In genomic region chr6:50264995-50265571, GRCh38 we compare ENCODE assay signal across 9 cellular contexts.
DNase-seq lines count a peak whose midpoint lies in the region; ATAC-seq and TF ChIP-seq lines count a peak whose summit lies in the region.
"Had no signal": no experiment of that assay in that cellular context is flagged by ENCODE, and none has a peak within 500 bp of the region (broad histone marks: within the 10 kb centered on the region; RNA-seq: fewer than 3 reads in every experiment).

No MANE protein-coding gene starts in this region.

- WGBS in adrenal gland, 4 donors = 25 to 38% (median 31%) methylated on average over 2 of the region's 2 CpGs

- TF ChIP-seq POLR2A in adrenal gland (IDR thresholded peaks at IDR 0.05) = no peak

- ATAC-seq in GM21786 (IDR thresholded peaks at IDR 0.05; ENCODE audit: unreplicated experiment) = no peak
- ATAC-seq: natural killer cell had no signal

- H3K27ac ChIP-seq in adrenal gland = no peak overlapping the region

- no peaks in the 10 kb centered on the region for H3K9me3 ChIP-seq in adrenal gland (replicated peaks in 1 of 3)

- no peaks in the 10 kb centered on the region for H3K36me3 ChIP-seq in adrenal gland (replicated peaks in 1 of 2)

- H3K36me3 Mint-ChIP-seq in nephron progenitor cell (ENCODE audit: low read depth) = no peaks in the 10 kb centered on the region
- H3K36me3 Mint-ChIP-seq in HFFc6 (ENCODE audit: low read depth) = no peaks in the 10 kb centered on the region

- H3K27ac Mint-ChIP-seq in nephron progenitor cell (no peak overlapping the region), HFFc6 (no peak overlapping the region)
- H3K27ac Mint-ChIP-seq: natural killer cell had no signal

- peak; percentile 0 for DNase-seq in ELR (ENCODE audit: low read depth)
- peak; percentile 5 for DNase-seq in KBM-7
- DNase-seq in adrenal gland = peak in 6 of 7 donors; percentile 20 to 61 (median 31)
- no peak for DNase-seq in nephron progenitor cell
- no peak for DNase-seq in activated CD4-positive, alpha-beta T cell treated with anti-CD3 and anti-CD28 coated beads for 48 hours
- DNase-seq in HFFc6 = no peak
- no peak for DNase-seq in NCI-H226
- DNase-seq: natural killer cell had no signal

- no peaks in the 10 kb centered on the region for H3K4me1 ChIP-seq in adrenal gland (replicated peaks in 1 of 2)

- no peaks in the 10 kb centered on the region for H3K9me3 Mint-ChIP-seq in nephron progenitor cell
- H3K9me3 Mint-ChIP-seq in HFFc6 = peaks cover 63% of the 10 kb centered on the region

- no peak overlapping the region for H3K4me3 Mint-ChIP-seq in nephron progenitor cell
- H3K4me3 Mint-ChIP-seq in HFFc6 = no peak overlapping the region
- H3K4me3 Mint-ChIP-seq: natural killer cell had no signal

- intact Hi-C loops in adrenal gland (cut with DNase I) = loop anchor here in 1 of 2 donors (10.0 kb wide), 1 partner anchor 340 kb away; no protein-coding TSS in a partner anchor

- in situ Hi-C loops in KBM-7 (cut with MboI; ENCODE audit: low pct_unique_long_range_greater_than_20kb, low sequenced_read_pairs) = no loop called here

- no peaks in the 10 kb centered on the region for H3K27me3 ChIP-seq in adrenal gland

- H3K27me3 Mint-ChIP-seq in nephron progenitor cell (ENCODE audit: low read depth, poor library complexity) = peaks cover 2% of the 10 kb centered on the region
- H3K27me3 Mint-ChIP-seq in HFFc6 (ENCODE audit: insufficient read depth) = peaks cover 2% of the 10 kb centered on the region; the same call in 1 of the 2 replicates

- H3K4me1 Mint-ChIP-seq in nephron progenitor cell (no peaks in the 10 kb centered on the region), HFFc6 (ENCODE audit: low read depth) (no peaks in the 10 kb centered on the region)
- H3K4me1 Mint-ChIP-seq: natural killer cell had no signal

- peak; percentile 17 to 63 (median 54) for TF ChIP-seq CTCF in adrenal gland (IDR thresholded peaks at IDR 0.05)
- TF ChIP-seq CTCF in nephron progenitor cell (IDR thresholded peaks at IDR 0.05) = peak; percentile 49
- no peak for TF ChIP-seq CTCF in HFFc6 (IDR thresholded peaks at IDR 0.05)

- no peak overlapping the region for H3K4me3 ChIP-seq in adrenal gland

Comparison
In these comparisons a context has a peak if more than half of its experiments do, and no peak if none do; other contexts are left out.
1. DNase-seq: peak in ELR (single experiment), KBM-7 (single experiment) and adrenal gland (6 of 7); none in nephron progenitor cell (single experiment), activated CD4-positive, alpha-beta T cell treated with anti-CD3 and anti-CD28 coated beads for 48 hours (single experiment), HFFc6 (single experiment) and NCI-H226 (single experiment).